Comparison of ENCODE assay signal across 1 cellular context in genomic region chr1:240794061-240794843, GRCh38.
TF ChIP-seq lines count a peak whose summit lies in the region.

No MANE protein-coding gene starts in this region.

TF ChIP-seq in GM12878, 131 proteins besides CTCF, POLR2A, EP300 and RAD21 (continued from another document):
- TF ChIP-seq ZNF687 (IDR thresholded peaks at IDR 0.05), result no peak
- TF ChIP-seq MTA2 (IDR thresholded peaks at IDR 0.05; ENCODE audit: low read depth), result peak; percentile 96
- TF ChIP-seq SKIL (IDR thresholded peaks at IDR 0.05; ENCODE audit: low read depth, poor library complexity, severe bottlenecking), result peak; percentile 41
- peak; percentile 45 to 57; a peak in 2 of 4 replicates for TF ChIP-seq IKZF2 (IDR thresholded peaks at IDR 0.05)
- no peak for TF ChIP-seq SMAD1 (IDR thresholded peaks at IDR 0.05; ENCODE audit: low read depth, partially characterized antibody)
- peak; percentile 61 for TF ChIP-seq ATF2 (IDR thresholded peaks at IDR 0.05; ENCODE audit: low read length)
- TF ChIP-seq TCF7 (IDR thresholded peaks at IDR 0.05; ENCODE audit: borderline replicate concordance), result peak; percentile 70
- TF ChIP-seq PKNOX1 (IDR thresholded peaks at IDR 0.05), result 0 out of 2 replicates have a peak, but pooled peaks have one; percentile 8
- TF ChIP-seq RUNX3 (IDR thresholded peaks at IDR 0.05; ENCODE audit: low read length), result peak; percentile 92
- TF ChIP-seq MEF2B (IDR thresholded peaks at IDR 0.05; ENCODE audit: partially characterized antibody, poor library complexity, severe bottlenecking), result peak; percentile 51
- peak; percentile 58; the same call in 1 of the 2 replicates for TF ChIP-seq NR2F1 (conservative IDR thresholded peaks at IDR 0.05)
- TF ChIP-seq NFIC (IDR thresholded peaks at IDR 0.05; ENCODE audit: low read depth, low read length), result peak; percentile 74; the same call in 1 of the 2 replicates
- peak; percentile 44; the same call in 1 of the 2 replicates for TF ChIP-seq SPI1 (IDR thresholded peaks at IDR 0.05; ENCODE audit: borderline replicate concordance, insufficient read depth, low read depth, low read length)
- no peak for TF ChIP-seq ZZZ3 (IDR thresholded peaks at IDR 0.05; ENCODE audit: control insufficient read depth, insufficient read length, low read depth)
